ENCODE assay signal across 9 cellular contexts in genomic region chr11:96339704-96340554, GRCh38. TPM values are rescaled to one million over a fixed set of nuclear protein-coding genes. Genes with fewer than 3 reads are reported as not detected.
DNase-seq lines count a peak whose midpoint lies in the region; FAIRE-seq and TF ChIP-seq lines count a peak whose summit lies in the region.
"Had no signal": no experiment of that assay in that cellular context is flagged by ENCODE, and none has a peak within 500 bp of the region (broad histone marks: within the 10 kb centered on the region; RNA-seq: fewer than 3 reads in every experiment).

No MANE protein-coding gene starts in this region.

- no peak for TF ChIP-seq EP300 in H1 (IDR thresholded peaks at IDR 0.05; ENCODE audit: borderline replicate concordance in 1 of 2, low read depth in 2 of 2, low read length in 2 of 2)

- no peak overlapping the region for H4K5ac ChIP-seq in H1 (ENCODE audit: insufficient read length, low read depth, low read length)

- H2BK12ac ChIP-seq in H1 (ENCODE audit: low read depth, low read length): no peak overlapping the region

- no peak overlapping the region for H3K4ac ChIP-seq in H1 (replicated peaks; ENCODE audit: insufficient read length, low read depth, low read length)

- no peak overlapping the region for H2AFZ ChIP-seq in H1 (ENCODE audit: low read length)

- H3K79me1 ChIP-seq in H1 (ENCODE audit: low read depth, low read length): no peaks in the 10 kb centered on the region; the same call in 1 of the 2 replicates

- TF ChIP-seq CTCF in Peyer's patch (IDR thresholded peaks at IDR 0.05) (no peak), H1 (IDR thresholded peaks at IDR 0.05; ENCODE audit: control extremely low read depth in 1 of 3, insufficient read depth in 1 of 3, low read depth in 1 of 3, low read length in 3 of 3) (no peak), neutrophil (IDR thresholded peaks at IDR 0.05) (no peak)

- H3K23me2 ChIP-seq in H1 (ENCODE audit: low read depth, low read length): peaks cover 6% of the 10 kb centered on the region; the same call in 1 of the 2 replicates

- FAIRE-seq in H1 (lab: Jason Lieb, UNC): no peak

- no peak overlapping the region for H2BK120ac ChIP-seq in H1 (replicated peaks; ENCODE audit: low read depth, low read length)

- peak overlapping the region in 10 of 11 experiments; percentile 28 to 98 (median 66); a peak in 20 of 22 replicates for H3K4me2 ChIP-seq in BLaER1 treated with 17β-estradiol and CSF1 and Interleukin-3, amounts not matched to agents 10 nM and 100 nM
- no peak overlapping the region; a peak in 1 of 4 replicates for H3K4me2 ChIP-seq in H1 (ENCODE audit: insufficient read depth in 1 of 2, low read depth in 2 of 2, low read length in 2 of 2)

- H3K27ac ChIP-seq in BLaER1 treated with 17β-estradiol and CSF1 and Interleukin-3, amounts not matched to agents 10 nM and 100 nM: peak overlapping the region in 9 of 11 experiments; percentile 37 to 85 (median 68); a peak in 16 of 22 replicates
- H3K27ac ChIP-seq in Peyer's patch: peak overlapping the region; percentile 51 to 87 (median 85)
- no peak overlapping the region for H3K27ac ChIP-seq in H1 (ENCODE audit: low read depth, low read length)
- peak overlapping the region; percentile 51 for H3K27ac ChIP-seq in neutrophil

- peaks cover 0 to 16% (median 0%) of the 10 kb centered on the region in 11 experiments; a peak in 6 of 22 replicates for H3K36me3 ChIP-seq in BLaER1 treated with 17β-estradiol and CSF1 and Interleukin-3, amounts not matched to agents 10 nM and 100 nM
- no peaks in the 10 kb centered on the region for H3K36me3 ChIP-seq in Peyer's patch
- no peaks in the 10 kb centered on the region for H3K36me3 ChIP-seq in H1 (ENCODE audit: control insufficient read depth in 2 of 4, insufficient read depth in 4 of 4, low read length in 3 of 4)
- H3K36me3 ChIP-seq in neutrophil: no peaks in the 10 kb centered on the region

- H2BK5ac ChIP-seq in H1 (ENCODE audit: low read depth, low read length): no peak overlapping the region

- no peak overlapping the region for H4K8ac ChIP-seq in H1 (ENCODE audit: extremely low read depth, insufficient read depth, low read length)

- H3K79me2 ChIP-seq in H1 (ENCODE audit: control insufficient read depth in 1 of 2, insufficient read depth in 2 of 2, low read length in 2 of 2): peaks cover 0 to 22% of the 10 kb centered on the region in 2 experiments; a peak in 2 of 4 replicates

- peaks cover 14 to 73% (median 39%) of the 10 kb centered on the region in 10 experiments; a peak in 19 of 20 replicates for H3K4me1 ChIP-seq in BLaER1 treated with 17β-estradiol and CSF1 and Interleukin-3, amounts not matched to agents 10 nM and 100 nM
- H3K4me1 ChIP-seq in Peyer's patch: peaks cover 7 to 54% (median 22%) of the 10 kb centered on the region in 4 donors
- H3K4me1 ChIP-seq in H1 (replicated peaks in 1 of 4; ENCODE audit: control insufficient read depth in 3 of 4, insufficient read depth in 4 of 4, low read length in 3 of 4): peaks cover 0 to 28% (median 13%) of the 10 kb centered on the region in 4 experiments; a peak in 6 of 7 replicates
- H3K4me1 ChIP-seq in neutrophil (ENCODE audit: control insufficient read depth in 1 of 2, insufficient read depth in 1 of 2, low read depth in 1 of 2, low read length in 1 of 2): peaks cover 16 to 33% of the 10 kb centered on the region in 2 experiments

- peak overlapping the region in 8 of 11 experiments; percentile 22 to 90 (median 74); a peak in 14 of 22 replicates for H3K9ac ChIP-seq in BLaER1 treated with 17β-estradiol and CSF1 and Interleukin-3, amounts not matched to agents 10 nM and 100 nM
- H3K9ac ChIP-seq in H1 (replicated peaks in 1 of 4; ENCODE audit: extremely low read depth in 1 of 4, low read depth in 3 of 4, low read length in 3 of 4): no peak overlapping the region

- CTCF ChIA-PET in H1 (lab: Charles Lee; ENCODE audit: partially characterized antibody): interaction anchor here (0.6 to 7.7 kb wide), 11 partner anchors 8 to 668 kb away, joined by 3 to 49 read pairs (median 3); no protein-coding TSS in a partner anchor

- 88 to 100% methylated on average over 1 to 7 of the region's 7 CpGs for WGBS in H1 (ENCODE audit: extremely low coverage in 1 of 2, insufficient coverage in 1 of 2, insufficient read length in 1 of 2, insufficient replicate concordance in 2 of 2, low coverage in 1 of 2, low lambda C conversion rate in 2 of 2, missing lambda C conversion rate in 1 of 2), 2 experiments

- no peak overlapping the region for H4K91ac ChIP-seq in H1 (replicated peaks; ENCODE audit: insufficient read length, low read length)

- H2AK5ac ChIP-seq in H1 (ENCODE audit: low read depth, low read length): no peak overlapping the region

- H3K14ac ChIP-seq in H1 (ENCODE audit: insufficient read length): no peak overlapping the region

- peak overlapping the region; percentile 54; the same call in 1 of the 2 replicates for H2BK15ac ChIP-seq in H1 (ENCODE audit: low read length)

- H3K23ac ChIP-seq in H1 (ENCODE audit: insufficient read length): no peak overlapping the region

- H4K20me1 ChIP-seq in BLaER1 treated with 17β-estradiol and CSF1 and Interleukin-3, amounts not matched to agents 10 nM and 100 nM: peaks cover 0 to 42% (median 0%) of the 10 kb centered on the region in 11 experiments; a peak in 6 of 22 replicates
- H4K20me1 ChIP-seq in H1 (replicated peaks in 1 of 2; ENCODE audit: control insufficient read depth in 1 of 2, insufficient read depth in 2 of 2, low read length in 2 of 2): no peaks in the 10 kb centered on the region

- H3K9me3 ChIP-seq in BLaER1 treated with 17β-estradiol and CSF1 and Interleukin-3, amounts not matched to agents 10 nM and 100 nM (replicated peaks in 1 of 11): no peaks in the 10 kb centered on the region
- no peaks in the 10 kb centered on the region for H3K9me3 ChIP-seq in Peyer's patch
- H3K9me3 ChIP-seq in H1 (ENCODE audit: insufficient read depth in 2 of 2, low read depth in 1 of 2, low read length in 1 of 2): no peaks in the 10 kb centered on the region
- no peaks in the 10 kb centered on the region for H3K9me3 ChIP-seq in neutrophil

- no peak overlapping the region for H3K56ac ChIP-seq in H1 (replicated peaks; ENCODE audit: insufficient read length, low read depth, low read length)

- POLR2A ChIA-PET in H1 (lab: Charles Lee; ENCODE audit: partially characterized antibody): interaction anchor here (1.1 to 3.3 kb wide), 2 partner anchors 8 to 15 kb away, joined by 3 to 13 read pairs; no protein-coding TSS in a partner anchor

- TF ChIP-seq RAD21 in H1 (IDR thresholded peaks at IDR 0.05 in 1 of 2, conservative IDR thresholded peaks at IDR 0.05 in 1 of 2; ENCODE audit: low read depth in 2 of 2, low read length in 2 of 2): no peak

- TF ChIP-seq POLR2A in Peyer's patch (IDR thresholded peaks at IDR 0.05): no peak
- TF ChIP-seq POLR2A in H1 (IDR thresholded peaks at IDR 0.05; ENCODE audit: control extremely low read depth in 1 of 2, low read depth in 2 of 2, low read length in 2 of 2): no peak

- peak overlapping the region in 5 of 10 experiments; percentile 14 to 94 (median 83); a peak in 9 of 20 replicates for H3K4me3 ChIP-seq in BLaER1 treated with 17β-estradiol and CSF1 and Interleukin-3, amounts not matched to agents 10 nM and 100 nM
- H3K4me3 ChIP-seq in Peyer's patch (peak overlapping the region; percentile 42 to 71 (median 60)), H1 (ENCODE audit: extremely low read depth in 1 of 4, insufficient read depth in 2 of 4, low read depth in 3 of 4, low read length in 4 of 4) (no peak overlapping the region), neutrophil (ENCODE audit: low read depth in 1 of 2, low read length in 1 of 2) (no peak overlapping the region)

- H2BK20ac ChIP-seq in H1 (ENCODE audit: low read length): no peak overlapping the region

- peaks cover 0 to 31% (median 24%) of the 10 kb centered on the region in 11 experiments; a peak in 17 of 22 replicates for H3K27me3 ChIP-seq in BLaER1 treated with 17β-estradiol and CSF1 and Interleukin-3, amounts not matched to agents 10 nM and 100 nM
- no peaks in the 10 kb centered on the region for H3K27me3 ChIP-seq in Peyer's patch
- H3K27me3 ChIP-seq in H1 (replicated peaks in 1 of 4; ENCODE audit: control insufficient read depth in 3 of 4, extremely low read depth in 1 of 4, insufficient read depth in 3 of 4, low read length in 3 of 4): peaks cover 0 to 3% (median 0%) of the 10 kb centered on the region in 4 experiments; a peak in 1 of 7 replicates
- peaks cover 9% of the 10 kb centered on the region for H3K27me3 ChIP-seq in neutrophil

- no peak overlapping the region for H3K18ac ChIP-seq in H1 (ENCODE audit: extremely low read depth, low read length)

- no peak for DNase-seq in Peyer's patch
- no peak for DNase-seq in H1 (ENCODE audit: low read depth in 1 of 2, low spot score in 2 of 2)
- no peak for DNase-seq in HUDEP-2 (lab: John Stamatoyannopoulos, UW; ENCODE audit: unreplicated experiment in 76 of 76)
- no peak for DNase-seq in NCI-H1694 (lab: John Stamatoyannopoulos, UW)
- DNase-seq in NCI-H510A treated with DMSO at 0.1 percent for 48 hours (lab: John Stamatoyannopoulos, UW): no peak
- no peak for DNase-seq in globus pallidus (ENCODE audit: low spot score)
- DNase-seq: NCI-H345 had no signal

RNA-seq across cellular contexts. Expression of gene MAML2, which starts 3.1 kb away (rescaled TPM):
- 10 to 100 TPM in 3 of 4 donors, 1 to 10 TPM in 1; 8.4 to 60.2 (median 22.7) TPM for total RNA-seq in Peyer's patch
- total RNA-seq in H1 (2021; fragmentation: NEBNext Ultra II Directional; extraction: Animal tissue kit (Norgen Biotek cat#: 25700)): 6.6 and 6.8 TPM in 2 replicates
- polyA plus RNA-seq in H1 (2011; rRNA removed): 2.5 and 3.8 TPM in 2 replicates
- 2.8 TPM for polyA plus RNA-seq in H1 (2011; cell fraction: cytosol; rRNA removed)
- polyA plus RNA-seq in H1 (2011; cell fraction: nucleus; rRNA removed): 3.6 TPM
- 2.0 to 3.5 TPM (median 2.5 TPM) in 4 replicates for polyA plus RNA-seq in H1 (2012, experiment 1 of 2)
- 0.17 TPM for polyA plus RNA-seq in H1 (2012, experiment 2 of 2)
- 4.4 TPM for polyA plus RNA-seq in H1 (2013, experiment 1 of 2)
- polyA plus RNA-seq in H1 (2013, experiment 2 of 2): 4.5 TPM
- 6.3 and 10.5 TPM in 2 replicates for polyA minus RNA-seq in H1 (2011; rRNA and poly(A)+ RNA removed)
- 5.4 TPM for polyA minus RNA-seq in H1 (2011; cell fraction: cytosol; rRNA and poly(A)+ RNA removed)
- polyA minus RNA-seq in H1 (2011; cell fraction: nucleus; rRNA and poly(A)+ RNA removed): 14.2 TPM

RNA-seq across cellular contexts. Expression of gene CCDC82, which starts 49.8 kb away (rescaled TPM):
- total RNA-seq in Peyer's patch: 10 to 100 TPM; 19.3 to 63.5 (median 31.1) TPM
- total RNA-seq in H1 (2021; fragmentation: NEBNext Ultra II Directional; extraction: Animal tissue kit (Norgen Biotek cat#: 25700)): 15.2 and 17.0 TPM in 2 replicates
- 3.5 and 6.0 TPM in 2 replicates for polyA plus RNA-seq in H1 (2011; rRNA removed)
- polyA plus RNA-seq in H1 (2011; cell fraction: cytosol; rRNA removed): 9.3 TPM
- polyA plus RNA-seq in H1 (2011; cell fraction: nucleus; rRNA removed): 7.4 TPM
- polyA plus RNA-seq in H1 (2012, experiment 1 of 2): 6.4 to 19.0 TPM (median 7.6 TPM) in 4 replicates
- polyA plus RNA-seq in H1 (2012, experiment 2 of 2): 1.2 TPM
- 22.0 TPM for polyA plus RNA-seq in H1 (2013, experiment 1 of 2)
- polyA plus RNA-seq in H1 (2013, experiment 2 of 2): 21.7 TPM
- 5.3 and 6.2 TPM in 2 replicates for polyA minus RNA-seq in H1 (2011; rRNA and poly(A)+ RNA removed)
- 5.0 TPM for polyA minus RNA-seq in H1 (2011; cell fraction: cytosol; rRNA and poly(A)+ RNA removed)
- 23.7 TPM for polyA minus RNA-seq in H1 (2011; cell fraction: nucleus; rRNA and poly(A)+ RNA removed)

RNA-seq across cellular contexts. Expression of gene JRKL, which starts 49.9 kb away (rescaled TPM):
- total RNA-seq in Peyer's patch: 10 to 100 TPM in 1 of 4 donors, 1 to 10 TPM in 3; 6.8 to 13.2 (median 8.5) TPM
- total RNA-seq in H1 (2021; fragmentation: NEBNext Ultra II Directional; extraction: Animal tissue kit (Norgen Biotek cat#: 25700)): 4.9 and 5.4 TPM in 2 replicates
- 0.71 and 1.4 TPM in 2 replicates for polyA plus RNA-seq in H1 (2011; rRNA removed)
- 3.1 TPM for polyA plus RNA-seq in H1 (2011; cell fraction: cytosol; rRNA removed)
- polyA plus RNA-seq in H1 (2011; cell fraction: nucleus; rRNA removed): 0.66 TPM
- polyA plus RNA-seq in H1 (2012, experiment 1 of 2): 2.9 to 6.1 TPM (median 3.6 TPM) in 4 replicates
- polyA plus RNA-seq in H1 (2012, experiment 2 of 2): 0.43 TPM
- polyA plus RNA-seq in H1 (2013, experiment 1 of 2): 4.5 TPM
- polyA plus RNA-seq in H1 (2013, experiment 2 of 2): 4.0 TPM
- polyA minus RNA-seq in H1 (2011; rRNA and poly(A)+ RNA removed): 1.3 and 1.7 TPM in 2 replicates
- 1.5 TPM for polyA minus RNA-seq in H1 (2011; cell fraction: cytosol; rRNA and poly(A)+ RNA removed)
- 3.1 TPM for polyA minus RNA-seq in H1 (2011; cell fraction: nucleus; rRNA and poly(A)+ RNA removed)

Comparison
In these comparisons a context has a peak if more than half of its experiments do, and no peak if none do; other contexts are left out.
1. H3K4me2 ChIP-seq: peak in BLaER1 treated with 17β-estradiol and CSF1 and Interleukin-3, amounts not matched to agents 10 nM and 100 nM (10 of 11); none in H1 (0 of 2).
2. H3K4me3 ChIP-seq: peak in Peyer's patch (4 of 4); none in H1 (0 of 4) and neutrophil (0 of 2).
3. H3K9ac ChIP-seq: peak in BLaER1 treated with 17β-estradiol and CSF1 and Interleukin-3, amounts not matched to agents 10 nM and 100 nM (8 of 11); none in H1 (0 of 4).